ENCODE assay signal across 1 cellular context in the genomic region with DNA sequence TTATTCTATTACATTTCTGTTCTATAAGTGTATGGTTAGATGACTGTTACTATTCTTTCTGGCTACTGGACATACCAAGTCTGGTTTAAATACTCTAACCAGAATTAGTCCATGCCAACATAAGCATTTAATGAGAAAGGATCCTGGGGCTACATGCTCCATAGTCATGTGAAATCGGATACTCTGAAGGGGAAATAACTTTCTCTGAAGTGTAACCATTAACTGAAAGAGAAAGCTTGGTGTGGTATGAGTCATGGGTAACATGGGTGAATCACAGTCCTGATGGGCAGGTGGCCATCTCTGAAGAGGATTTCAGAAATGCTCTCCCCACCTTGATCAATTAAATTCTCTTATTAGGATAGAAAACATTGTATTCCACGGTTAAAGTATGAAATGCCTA.
TF ChIP-seq lines count a peak whose summit lies in the region.

No MANE protein-coding gene starts in this region.

TF ChIP-seq in GM12878, 131 proteins besides CTCF, POLR2A, EP300 and RAD21 (continued from another document):
- TF ChIP-seq, protein P1, sequence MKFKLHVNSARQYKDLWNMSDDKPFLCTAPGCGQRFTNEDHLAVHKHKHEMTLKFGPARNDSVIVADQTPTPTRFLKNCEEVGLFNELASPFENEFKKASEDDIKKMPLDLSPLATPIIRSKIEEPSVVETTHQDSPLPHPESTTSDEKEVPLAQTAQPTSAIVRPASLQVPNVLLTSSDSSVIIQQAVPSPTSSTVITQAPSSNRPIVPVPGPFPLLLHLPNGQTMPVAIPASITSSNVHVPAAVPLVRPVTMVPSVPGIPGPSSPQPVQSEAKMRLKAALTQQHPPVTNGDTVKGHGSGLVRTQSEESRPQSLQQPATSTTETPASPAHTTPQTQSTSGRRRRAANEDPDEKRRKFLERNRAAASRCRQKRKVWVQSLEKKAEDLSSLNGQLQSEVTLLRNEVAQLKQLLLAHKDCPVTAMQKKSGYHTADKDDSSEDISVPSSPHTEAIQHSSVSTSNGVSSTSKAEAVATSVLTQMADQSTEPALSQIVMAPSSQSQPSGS (IDR thresholded peaks at IDR 0.05; ENCODE audit: low read length), result peak; percentile 75
- TF ChIP-seq RBBP5 (conservative IDR thresholded peaks at IDR 0.05) (no peak), PAX5 (IDR thresholded peaks at IDR 0.05; ENCODE audit: borderline replicate concordance, low read depth, low read length) (0 out of 2 replicates have a peak, but pooled peaks have one; percentile 31), DPF2 (IDR thresholded peaks at IDR 0.05) (peak; percentile 65; the same call in 1 of the 2 replicates), TARDBP (IDR thresholded peaks at IDR 0.05; ENCODE audit: borderline replicate concordance) (no peak), BCL11A (IDR thresholded peaks at IDR 0.05; ENCODE audit: low read depth, low read length) (peak; percentile 49; the same call in 1 of the 2 replicates), TCF3 (IDR thresholded peaks at IDR 0.05; ENCODE audit: borderline replicate concordance, insufficient read depth, low read depth, low read length) (0 out of 2 replicates have a peak, but pooled peaks have one; percentile 23)
- TF ChIP-seq, protein P2, sequence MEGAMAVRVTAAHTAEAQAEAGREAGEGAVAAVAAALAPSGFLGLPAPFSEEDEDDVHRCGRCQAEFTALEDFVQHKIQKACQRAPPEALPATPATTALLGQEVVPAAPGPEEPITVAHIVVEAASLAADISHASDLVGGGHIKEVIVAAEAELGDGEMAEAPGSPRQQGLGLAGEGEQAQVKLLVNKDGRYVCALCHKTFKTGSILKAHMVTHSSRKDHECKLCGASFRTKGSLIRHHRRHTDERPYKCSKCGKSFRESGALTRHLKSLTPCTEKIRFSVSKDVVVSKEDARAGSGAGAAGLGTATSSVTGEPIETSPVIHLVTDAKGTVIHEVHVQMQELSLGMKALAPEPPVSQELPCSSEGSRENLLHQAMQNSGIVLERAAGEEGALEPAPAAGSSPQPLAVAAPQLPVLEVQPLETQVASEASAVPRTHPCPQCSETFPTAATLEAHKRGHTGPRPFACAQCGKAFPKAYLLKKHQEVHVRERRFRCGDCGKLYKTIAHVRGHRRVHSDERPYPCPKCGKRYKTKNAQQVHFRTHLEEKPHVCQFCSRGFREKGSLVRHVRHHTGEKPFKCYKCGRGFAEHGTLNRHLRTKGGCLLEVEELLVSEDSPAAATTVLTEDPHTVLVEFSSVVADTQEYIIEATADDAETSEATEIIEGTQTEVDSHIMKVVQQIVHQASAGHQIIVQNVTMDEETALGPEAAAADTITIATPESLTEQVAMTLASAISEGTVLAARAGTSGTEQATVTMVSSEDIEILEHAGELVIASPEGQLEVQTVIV (IDR thresholded peaks at IDR 0.05; ENCODE audit: borderline replicate concordance, partially characterized antibody), result no peak
- TF ChIP-seq, protein P3, sequence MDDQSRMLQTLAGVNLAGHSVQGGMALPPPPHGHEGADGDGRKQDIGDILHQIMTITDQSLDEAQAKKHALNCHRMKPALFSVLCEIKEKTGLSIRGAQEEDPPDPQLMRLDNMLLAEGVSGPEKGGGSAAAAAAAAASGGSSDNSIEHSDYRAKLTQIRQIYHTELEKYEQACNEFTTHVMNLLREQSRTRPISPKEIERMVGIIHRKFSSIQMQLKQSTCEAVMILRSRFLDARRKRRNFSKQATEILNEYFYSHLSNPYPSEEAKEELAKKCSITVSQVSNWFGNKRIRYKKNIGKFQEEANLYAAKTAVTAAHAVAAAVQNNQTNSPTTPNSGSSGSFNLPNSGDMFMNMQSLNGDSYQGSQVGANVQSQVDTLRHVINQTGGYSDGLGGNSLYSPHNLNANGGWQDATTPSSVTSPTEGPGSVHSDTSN (IDR thresholded peaks at IDR 0.05; ENCODE audit: insufficient replicate concordance, low read depth, low read length), result peak; percentile 65
- TF ChIP-seq, protein P4, sequence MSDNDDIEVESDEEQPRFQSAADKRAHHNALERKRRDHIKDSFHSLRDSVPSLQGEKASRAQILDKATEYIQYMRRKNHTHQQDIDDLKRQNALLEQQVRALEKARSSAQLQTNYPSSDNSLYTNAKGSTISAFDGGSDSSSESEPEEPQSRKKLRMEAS (IDR thresholded peaks at IDR 0.05; ENCODE audit: low read depth, low read length), result no peak
